26 cellular contexts compared by ENCODE assay signal in genomic region chr4:173254646-173255045, GRCh38.
DNase-seq lines count a peak whose midpoint lies in the region; ATAC-seq and TF ChIP-seq lines count a peak whose summit lies in the region.
"Had no signal": no experiment of that assay in that cellular context is flagged by ENCODE, and none has a peak within 500 bp of the region (broad histone marks: within the 10 kb centered on the region; RNA-seq: fewer than 3 reads in every experiment).

No MANE protein-coding gene starts in this region.

- H2AFZ ChIP-seq in OCI-LY1 (ENCODE audit: low read length) = no peak overlapping the region
- H2AFZ ChIP-seq: GM23338 had no signal

- no peaks in the 10 kb centered on the region for H3K27me3 Mint-ChIP-seq in activated CD8-positive, alpha-beta T cell treated with anti-CD3 and anti-CD28 coated beads for 36 hours
- H3K27me3 Mint-ChIP-seq: B cell; CD4-positive, alpha-beta T cell had no signal

- H3K27ac ChIP-seq in BLaER1 treated with 17β-estradiol and CSF1 and Interleukin-3, amounts not matched to agents 10 nM and 100 nM = peak overlapping the region in 4 of 11 experiments; percentile 60 to 94 (median 74); a peak in 7 of 22 replicates
- peak overlapping the region; percentile 68 for H3K27ac ChIP-seq in OCI-LY1 (ENCODE audit: low read depth, low read length, poor library complexity, severe bottlenecking)
- H3K27ac ChIP-seq: RWPE1 had no signal

- H3K4me3 ChIP-seq in BLaER1 treated with 17β-estradiol and CSF1 and Interleukin-3, amounts not matched to agents 10 nM and 100 nM = no peak overlapping the region
- no peak overlapping the region for H3K4me3 ChIP-seq in OCI-LY1 (ENCODE audit: low read depth, low read length, poor library complexity, severe bottlenecking)
- H3K4me3 ChIP-seq: GM23338 had no signal

- CTCF ChIA-PET in activated CD8-positive, alpha-beta T cell treated with anti-CD3 and anti-CD28 coated beads for 36 hours (lab: Charles Lee) = interaction anchor here (4.6 to 4.8 kb wide), 2 partner anchors 231 to 241 kb away, joined by 38 to 39 read pairs; no protein-coding TSS in a partner anchor

- peak; percentile 22 for ATAC-seq in GM18868 (IDR thresholded peaks at IDR 0.05; ENCODE audit: unreplicated experiment)
- peak; percentile 27 for ATAC-seq in HG02870 (IDR thresholded peaks at IDR 0.05; ENCODE audit: unreplicated experiment)
- ATAC-seq in HG03469 (IDR thresholded peaks at IDR 0.05; ENCODE audit: unreplicated experiment) = no peak
- ATAC-seq in activated CD8-positive, alpha-beta T cell treated with anti-CD3 and anti-CD28 coated beads for 36 hours = no peak
- ATAC-seq: GM23338, HCT116, HepG2, PC-3 had no signal

- H3K4me2 ChIP-seq in BLaER1 treated with 17β-estradiol and CSF1 and Interleukin-3, amounts not matched to agents 10 nM and 100 nM = peak overlapping the region in 6 of 11 experiments; percentile 60 to 74 (median 66); a peak in 8 of 22 replicates
- peak overlapping the region; percentile 3; the same call in 1 of the 2 replicates for H3K4me2 ChIP-seq in OCI-LY1 (ENCODE audit: low read length)
- H3K4me2 ChIP-seq: GM23338 had no signal

- peaks cover 18% of the 10 kb centered on the region for H3K79me2 ChIP-seq in OCI-LY1 (ENCODE audit: insufficient read depth, low read length)

- no peak for TF ChIP-seq CTCF in OCI-LY1 (IDR thresholded peaks at IDR 0.05; ENCODE audit: low read length)
- no peak for TF ChIP-seq CTCF in activated CD8-positive, alpha-beta T cell treated with anti-CD3 and anti-CD28 coated beads for 36 hours (IDR thresholded peaks at IDR 0.05)

- no peaks in the 10 kb centered on the region for H3K27me3 ChIP-seq in BLaER1 treated with 17β-estradiol and CSF1 and Interleukin-3, amounts not matched to agents 10 nM and 100 nM
- no peaks in the 10 kb centered on the region for H3K27me3 ChIP-seq in OCI-LY1 (ENCODE audit: insufficient read depth, low read length)

- intact Hi-C loops in activated CD8-positive, alpha-beta T cell treated with anti-CD3 and anti-CD28 coated beads for 36 hours (cut with micrococcal nuclease) = no loop called here

- no peaks in the 10 kb centered on the region for H3F3A ChIP-seq in OCI-LY1 (ENCODE audit: insufficient read depth, low read length)

- no peak for DNase-seq in A172 (ENCODE audit: low spot score)
- no peak for DNase-seq in stimulated activated naive CD4-positive, alpha-beta T cell (lab: John Stamatoyannopoulos, UW)
- DNase-seq in activated CD8-positive, alpha-beta T cell treated with anti-CD3 and anti-CD28 coated beads for 36 hours = no peak
- DNase-seq: 8988T; Caco-2; CD4-positive, alpha-beta T cell; EL; KBM-7; NCI-H1417 treated with DMSO at 0.1 percent for 48 hours; NCI-H187 treated with DMSO at 0.1 percent for 48 hours; NCI-H226; NCI-H524; NCI-H82; PC-3; SIG-M5; T-helper 1 cell had no signal

- peaks cover 41 to 92% (median 80%) of the 10 kb centered on the region in 11 experiments for H4K20me1 ChIP-seq in BLaER1 treated with 17β-estradiol and CSF1 and Interleukin-3, amounts not matched to agents 10 nM and 100 nM
- no peaks in the 10 kb centered on the region for H4K20me1 ChIP-seq in OCI-LY1 (ENCODE audit: insufficient read depth, low read length)

- H3K36me3 Mint-ChIP-seq in activated CD8-positive, alpha-beta T cell treated with anti-CD3 and anti-CD28 coated beads for 36 hours (ENCODE audit: low read depth) = peaks cover 3% of the 10 kb centered on the region

- H3K9me3 Mint-ChIP-seq in activated CD8-positive, alpha-beta T cell treated with anti-CD3 and anti-CD28 coated beads for 36 hours = no peaks in the 10 kb centered on the region
- H3K9me3 Mint-ChIP-seq: CD4-positive, alpha-beta T cell; GM23338 had no signal

- H3K9ac ChIP-seq in BLaER1 treated with 17β-estradiol and CSF1 and Interleukin-3, amounts not matched to agents 10 nM and 100 nM = no peak overlapping the region
- no peak overlapping the region for H3K9ac ChIP-seq in OCI-LY1 (ENCODE audit: low read length)

- no peaks in the 10 kb centered on the region for H3K9me3 ChIP-seq in BLaER1 treated with 17β-estradiol and CSF1 and Interleukin-3, amounts not matched to agents 10 nM and 100 nM (replicated peaks in 1 of 11)
- H3K9me3 ChIP-seq in OCI-LY1 (ENCODE audit: low read length) = no peaks in the 10 kb centered on the region
- H3K9me3 ChIP-seq: Caco-2 had no signal

- peaks cover 20 to 95% (median 90%) of the 10 kb centered on the region in 10 experiments for H3K4me1 ChIP-seq in BLaER1 treated with 17β-estradiol and CSF1 and Interleukin-3, amounts not matched to agents 10 nM and 100 nM
- H3K4me1 ChIP-seq in OCI-LY1 (ENCODE audit: insufficient read depth, low read length, severe bottlenecking) = peaks cover 89% of the 10 kb centered on the region
- H3K4me1 ChIP-seq: Caco-2 had no signal

- no peak overlapping the region for H3K27ac Mint-ChIP-seq in activated CD8-positive, alpha-beta T cell treated with anti-CD3 and anti-CD28 coated beads for 36 hours
- H3K27ac Mint-ChIP-seq: B cell; CD4-positive, alpha-beta T cell; GM23338 had no signal

- peaks cover 0 to 46% (median 26%) of the 10 kb centered on the region in 11 experiments; a peak in 17 of 22 replicates for H3K36me3 ChIP-seq in BLaER1 treated with 17β-estradiol and CSF1 and Interleukin-3, amounts not matched to agents 10 nM and 100 nM
- peaks cover 13% of the 10 kb centered on the region for H3K36me3 ChIP-seq in OCI-LY1 (ENCODE audit: insufficient read depth, low read length)

- no peaks in the 10 kb centered on the region for H3K9me2 ChIP-seq in OCI-LY1 (ENCODE audit: low read depth, low read length)

- no peak overlapping the region for H3K4me3 Mint-ChIP-seq in activated CD8-positive, alpha-beta T cell treated with anti-CD3 and anti-CD28 coated beads for 36 hours
- H3K4me3 Mint-ChIP-seq: B cell; CD4-positive, alpha-beta T cell; GM23338 had no signal

- POLR2A ChIA-PET in activated CD8-positive, alpha-beta T cell treated with anti-CD3 and anti-CD28 coated beads for 36 hours (lab: Charles Lee) = no interaction called here

- H3K4me1 Mint-ChIP-seq in activated CD8-positive, alpha-beta T cell treated with anti-CD3 and anti-CD28 coated beads for 36 hours (ENCODE audit: low read depth) = peaks cover 7% of the 10 kb centered on the region

Comparison
In these comparisons a context has a peak if more than half of its experiments do, and no peak if none do; other contexts are left out.
1. ATAC-seq: peak in GM18868 (single experiment) and HG02870 (single experiment); none in HG03469 (single experiment) and activated CD8-positive, alpha-beta T cell treated with anti-CD3 and anti-CD28 coated beads for 36 hours (single experiment).